Comparison of ENCODE assay signal across 9 cellular contexts in the genomic region with DNA sequence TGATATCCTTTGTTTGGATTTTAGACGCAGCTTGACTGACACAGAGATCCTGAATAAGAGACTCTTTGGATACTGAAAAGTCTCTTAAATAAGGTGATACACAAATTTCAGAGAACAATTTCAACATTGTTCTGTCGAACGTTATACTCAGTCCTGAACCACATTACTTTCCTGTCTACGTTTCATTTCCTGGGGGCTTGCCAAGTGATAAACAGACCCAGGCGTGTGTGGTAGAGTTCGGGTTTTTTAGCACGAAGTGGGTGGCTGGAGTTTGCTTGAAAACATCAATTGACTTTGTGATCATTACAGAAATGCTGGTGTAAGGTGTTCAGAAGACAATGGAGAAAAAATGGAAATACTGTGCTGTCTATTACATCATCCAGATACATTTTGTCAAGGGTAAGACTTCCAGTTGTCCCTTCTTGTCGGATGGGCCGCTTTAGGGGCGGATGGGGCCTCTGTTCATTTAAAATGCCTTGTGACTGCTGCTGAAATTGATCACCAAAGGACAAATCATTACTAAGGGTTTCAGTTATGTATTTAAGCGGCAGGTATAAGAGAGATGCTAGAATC. TPM values are rescaled to one million over a fixed set of nuclear protein-coding genes. Genes with fewer than 3 reads are reported as not detected.
DNase-seq lines count a peak whose midpoint lies in the region; ATAC-seq and TF ChIP-seq lines count a peak whose summit lies in the region.
"Had no signal": no experiment of that assay in that cellular context is flagged by ENCODE, and none has a peak within 500 bp of the region (broad histone marks: within the 10 kb centered on the region; RNA-seq: fewer than 3 reads in every experiment).

A gene with protein sequence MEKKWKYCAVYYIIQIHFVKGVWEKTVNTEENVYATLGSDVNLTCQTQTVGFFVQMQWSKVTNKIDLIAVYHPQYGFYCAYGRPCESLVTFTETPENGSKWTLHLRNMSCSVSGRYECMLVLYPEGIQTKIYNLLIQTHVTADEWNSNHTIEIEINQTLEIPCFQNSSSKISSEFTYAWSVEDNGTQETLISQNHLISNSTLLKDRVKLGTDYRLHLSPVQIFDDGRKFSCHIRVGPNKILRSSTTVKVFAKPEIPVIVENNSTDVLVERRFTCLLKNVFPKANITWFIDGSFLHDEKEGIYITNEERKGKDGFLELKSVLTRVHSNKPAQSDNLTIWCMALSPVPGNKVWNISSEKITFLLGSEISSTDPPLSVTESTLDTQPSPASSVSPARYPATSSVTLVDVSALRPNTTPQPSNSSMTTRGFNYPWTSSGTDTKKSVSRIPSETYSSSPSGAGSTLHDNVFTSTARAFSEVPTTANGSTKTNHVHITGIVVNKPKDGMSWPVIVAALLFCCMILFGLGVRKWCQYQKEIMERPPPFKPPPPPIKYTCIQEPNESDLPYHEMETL (plus strand): TSS at position 287 of the 573 bp plus-strand sequence. CDS start 52 bp downstream, at position 339.

- WGBS in transverse colon (ENCODE audit: low coverage in 1 of 2), 2 donors, result 36 to 41% methylated on average over 11 of the region's 11 CpGs

- H3K4me3 ChIP-seq in transverse colon, result peak within 1 kb of the TSS in 2 of 4 donors; percentile 2 to 13

- H3K4me1 ChIP-seq in transverse colon, result peaks cover 0 to 10% (median 0%) of the 10 kb centered on the region in 4 donors

- peak within 1 kb of the TSS; percentile 28 to 54 (median 44) for H3K27ac ChIP-seq in transverse colon

- no peaks in the 10 kb centered on the region for H3K9me3 ChIP-seq in transverse colon

- peak; percentile 43 to 57 for DNase-seq in activated CD8-positive, alpha-beta memory T cell treated with anti-CD3 and anti-CD28 coated beads for 4 hours (ENCODE audit: low read depth in 2 of 2)
- DNase-seq in memory B cell (ENCODE audit: low spot score in 2 of 2) (peak in 1 of 2 donors; percentile 14), transverse colon (peak; percentile 26), hypothalamus (lab: John Stamatoyannopoulos, UW) (no peak), HK-2 (ENCODE audit: unreplicated experiment) (no peak), dermis blood vessel endothelial cell (no peak)

- no peaks in the 10 kb centered on the region for H3K27me3 Mint-ChIP-seq in memory B cell

- intact Hi-C loops in transverse colon (cut with DNase I; ENCODE audit: low total_unique reads), result no loop called here

- no peak for TF ChIP-seq EP300 in transverse colon (IDR thresholded peaks at IDR 0.05; ENCODE audit: low read depth)

- H3K4me1 Mint-ChIP-seq in memory B cell, result peaks cover 30% of the 10 kb centered on the region

- H3K36me3 Mint-ChIP-seq in memory B cell, result no peaks in the 10 kb centered on the region

- ATAC-seq in GM18907 (IDR thresholded peaks at IDR 0.05; ENCODE audit: unreplicated experiment) (peak; percentile 62), HG03196 (IDR thresholded peaks at IDR 0.05; ENCODE audit: unreplicated experiment) (peak; percentile 38), memory B cell (ENCODE audit: low read depth) (peak; percentile 71)

- in situ Hi-C loops in transverse colon (cut with MboI; ENCODE audit: low pct_ligation_motif_present in 1 of 4, low pct_unique_long_range_greater_than_20kb in 1 of 4, low sequenced_read_pairs in 3 of 4), result no loop called here

- TF ChIP-seq POLR2A in transverse colon (IDR thresholded peaks at IDR 0.05), result peak; percentile 57

- peak within 1 kb of the TSS; percentile 90 for H3K27ac Mint-ChIP-seq in memory B cell

- no peaks in the 10 kb centered on the region for H3K36me3 ChIP-seq in transverse colon

- peak within 1 kb of the TSS; percentile 77 for H3K4me3 Mint-ChIP-seq in memory B cell

- H3K27me3 ChIP-seq in transverse colon, result no peaks in the 10 kb centered on the region

- TF ChIP-seq CTCF in transverse colon (IDR thresholded peaks at IDR 0.05), result no peak

- H3K9me3 Mint-ChIP-seq in memory B cell, result no peaks in the 10 kb centered on the region

RNA-seq across cellular contexts. Expression of the gene that starts here (rescaled TPM):
- total RNA-seq in transverse colon, result 10 to 100 TPM in 2 of 4 donors, 1 to 10 TPM in 2; 5.5 to 24.3 (median 13.0) TPM
- total RNA-seq in dermis blood vessel endothelial cell, result not detected in 2 replicates
- total RNA-seq: lung microvascular endothelial cell had no signal

Comparison
In these comparisons a context has a peak if more than half of its experiments do, and no peak if none do; other contexts are left out.
1. DNase-seq: peak in activated CD8-positive, alpha-beta memory T cell treated with anti-CD3 and anti-CD28 coated beads for 4 hours (2 of 2) and transverse colon (single experiment); none in hypothalamus (0 of 51), HK-2 (single experiment) and dermis blood vessel endothelial cell (single experiment).
2. Peak in every context shown above with its lines, with median percentiles within 50 percentile points of each other: ATAC-seq.